ENCODE assay signal across 8 cellular contexts in genomic region chr17:57953703-57954420, GRCh38. TPM values are rescaled to one million over a fixed set of nuclear protein-coding genes. Genes with fewer than 3 reads are reported as not detected.
A peak's percentile ranks its signal among the peaks of the same experiment; 100 is the strongest.
DNase-seq lines count a peak whose midpoint lies in the region; ATAC-seq and TF ChIP-seq lines count a peak whose summit lies in the region.

No MANE protein-coding gene starts in this region.

- H3K27ac ChIP-seq in CD4-positive, alpha-beta T cell (ENCODE audit: low read depth, low read length), result no peak overlapping the region
- H3K27ac ChIP-seq in SK-N-MC (peak overlapping the region; percentile 98), fibroblast of lung (ENCODE audit: insufficient read depth, low read length) (peak overlapping the region; percentile 56), parathyroid adenoma (peak overlapping the region; percentile 20)

- H3K36me3 Mint-ChIP-seq in CD4-positive, alpha-beta T cell (ENCODE audit: low read depth), result no peaks in the 10 kb centered on the region

- no peak for DNase-seq in CD4-positive, alpha-beta T cell
- DNase-seq in SK-N-MC (ENCODE audit: low read depth, low spot score) (no peak), fibroblast of lung (ENCODE audit: low read depth in 2 of 2) (no peak), RPMI8226 (no peak), cortex of kidney (lab: John Stamatoyannopoulos, UW) (no peak), 8988T (no peak)

- H2AFZ ChIP-seq in fibroblast of lung (ENCODE audit: low read length), result no peak overlapping the region
- peak overlapping the region; percentile 90 for H2AFZ ChIP-seq in parathyroid adenoma

- no peak for TF ChIP-seq CTCF in CD4-positive, alpha-beta T cell (IDR thresholded peaks at IDR 0.05)
- no peak for TF ChIP-seq CTCF in fibroblast of lung (conservative IDR thresholded peaks at IDR 0.05 in 1 of 2, IDR thresholded peaks at IDR 0.05 in 1 of 2; ENCODE audit: low read depth in 1 of 2, low read length in 2 of 2)
- no peak for TF ChIP-seq CTCF in parathyroid adenoma (IDR thresholded peaks at IDR 0.05)

- no peaks in the 10 kb centered on the region for H3K9me3 Mint-ChIP-seq in CD4-positive, alpha-beta T cell

- peaks cover 28% of the 10 kb centered on the region for H3K4me1 Mint-ChIP-seq in CD4-positive, alpha-beta T cell (ENCODE audit: low read depth)

- H3K27me3 Mint-ChIP-seq in CD4-positive, alpha-beta T cell, result peaks cover 34% of the 10 kb centered on the region

- H3K4me3 ChIP-seq in SK-N-MC (peak overlapping the region; percentile 84), fibroblast of lung (replicated peaks in 1 of 4; ENCODE audit: control extremely low read depth in 1 of 4, insufficient read depth in 1 of 4, low read depth in 3 of 4, low read length in 4 of 4) (peak overlapping the region; percentile 48 to 72 (median 56)), parathyroid adenoma (ENCODE audit: low read depth, low read length) (peak overlapping the region; percentile 58)

- CTCF ChIA-PET in CD4-positive, alpha-beta T cell (lab: Charles Lee), result interaction anchor here (1.3 to 2.5 kb wide), 2 partner anchors 27 to 46 kb away, joined by 4 to 5 read pairs; no protein-coding TSS in a partner anchor

- H3K4me2 ChIP-seq in fibroblast of lung (ENCODE audit: extremely low read depth, insufficient read depth, low read length) (peak overlapping the region; percentile 78), parathyroid adenoma (ENCODE audit: low read length) (peak overlapping the region; percentile 72)

- H3K27ac Mint-ChIP-seq in CD4-positive, alpha-beta T cell, result no peak overlapping the region

- POLR2A ChIA-PET in CD4-positive, alpha-beta T cell (lab: Charles Lee), result interaction anchor here (1.1 to 2.1 kb wide), 3 partner anchors 8 to 54 kb away, joined by 3 to 12 read pairs (median 4); partner anchors contain the start of gene SRSF1

- H3K79me2 ChIP-seq in fibroblast of lung (ENCODE audit: control insufficient read depth, insufficient read depth, low read length), result peaks cover 34% of the 10 kb centered on the region
- H3K79me2 ChIP-seq in parathyroid adenoma, result no peaks in the 10 kb centered on the region

- intact Hi-C loops in CD4-positive, alpha-beta T cell (cut with DNase I, micrococcal nuclease), result loop anchor here in 1 of 2 experiments (5.0 kb wide), 1 partner anchor 33 kb away; the partner anchor contains the start of gene VEZF1

- no peaks in the 10 kb centered on the region for H3K9me3 ChIP-seq in CD4-positive, alpha-beta T cell (ENCODE audit: control insufficient read depth, low read length)
- H3K9me3 ChIP-seq in SK-N-MC (ENCODE audit: low read depth, low read length), result no peaks in the 10 kb centered on the region
- H3K9me3 ChIP-seq in fibroblast of lung (ENCODE audit: control insufficient read depth, insufficient read depth, low read depth, low read length), result no peaks in the 10 kb centered on the region
- H3K9me3 ChIP-seq in parathyroid adenoma (ENCODE audit: control insufficient read depth, low read length), result no peaks in the 10 kb centered on the region

- no peak for ATAC-seq in CD4-positive, alpha-beta T cell (ENCODE audit: poor library complexity)
- ATAC-seq in GM18907 (IDR thresholded peaks at IDR 0.05; ENCODE audit: unreplicated experiment), result no peak

- H3K4me1 ChIP-seq in fibroblast of lung (ENCODE audit: control insufficient read depth, extremely low read depth, insufficient read depth, low read length) (peaks cover 32% of the 10 kb centered on the region), parathyroid adenoma (peaks cover 12% of the 10 kb centered on the region)

- H3K36me3 ChIP-seq in SK-N-MC (ENCODE audit: insufficient read depth, low read length) (no peaks in the 10 kb centered on the region), fibroblast of lung (ENCODE audit: control insufficient read depth, insufficient read depth, low read length) (no peaks in the 10 kb centered on the region), parathyroid adenoma (ENCODE audit: control insufficient read depth, insufficient read depth, low read length) (no peaks in the 10 kb centered on the region)

- H3K27me3 ChIP-seq in CD4-positive, alpha-beta T cell (ENCODE audit: control insufficient read depth, insufficient read depth, low read length), result peaks cover 10% of the 10 kb centered on the region
- no peaks in the 10 kb centered on the region for H3K27me3 ChIP-seq in fibroblast of lung (ENCODE audit: control insufficient read depth, insufficient read depth, low read length)
- H3K27me3 ChIP-seq in parathyroid adenoma (ENCODE audit: control insufficient read depth, insufficient read depth, low read length), result no peaks in the 10 kb centered on the region

- H3K4me3 Mint-ChIP-seq in CD4-positive, alpha-beta T cell, result peak overlapping the region; percentile 83

- H3K9ac ChIP-seq in SK-N-MC (ENCODE audit: insufficient read length) (peak overlapping the region; percentile 78), fibroblast of lung (ENCODE audit: insufficient read depth, low read length) (peak overlapping the region; percentile 95), parathyroid adenoma (no peak overlapping the region)

- no peaks in the 10 kb centered on the region for H4K20me1 ChIP-seq in fibroblast of lung (ENCODE audit: control insufficient read depth, extremely low read depth, insufficient read depth, low read length)

RNA-seq across cellular contexts. Expression of gene CUEDC1, which starts 1.4 kb away (rescaled TPM):
- total RNA-seq in CD4-positive, alpha-beta T cell, result 1 to 10 TPM in 1 of 2 experiments, under 1 TPM in 1; 0.41 to 1.0 TPM
- 6.2 and 11.9 TPM in 2 replicates for total RNA-seq in fibroblast of lung
- polyA plus RNA-seq in fibroblast of lung, result 25.6 and 34.9 TPM in 2 replicates
- 26.6 and 35.9 TPM in 2 replicates for polyA plus RNA-seq in fibroblast of lung (2012)
- polyA minus RNA-seq in fibroblast of lung (ENCODE audit: low replicate concordance), result 25.6 and 37.1 TPM in 2 replicates

RNA-seq across cellular contexts. Expression of gene VEZF1, which starts 34.2 kb away (rescaled TPM):
- 10 to 100 TPM; 41.6 to 41.7 TPM for total RNA-seq in CD4-positive, alpha-beta T cell
- total RNA-seq in fibroblast of lung, result 37.0 and 51.2 TPM in 2 replicates
- polyA plus RNA-seq in fibroblast of lung, result 43.9 and 44.3 TPM in 2 replicates
- polyA plus RNA-seq in fibroblast of lung (2012), result 38.7 and 41.8 TPM in 2 replicates
- 49.9 and 57.0 TPM in 2 replicates for polyA minus RNA-seq in fibroblast of lung (ENCODE audit: low replicate concordance)

RNA-seq across cellular contexts. Expression of gene SRSF1, which starts 53.2 kb away (rescaled TPM):
- 100 to 1,000 TPM; 115 to 121 TPM for total RNA-seq in CD4-positive, alpha-beta T cell
- 242 and 307 TPM in 2 replicates for total RNA-seq in fibroblast of lung
- polyA plus RNA-seq in fibroblast of lung, result 191 and 218 TPM in 2 replicates
- polyA plus RNA-seq in fibroblast of lung (2012), result 194 and 232 TPM in 2 replicates
- 161 and 172 TPM in 2 replicates for polyA minus RNA-seq in fibroblast of lung (ENCODE audit: low replicate concordance)
